ENCODE assay signal across 8 cellular contexts in the genomic region with DNA sequence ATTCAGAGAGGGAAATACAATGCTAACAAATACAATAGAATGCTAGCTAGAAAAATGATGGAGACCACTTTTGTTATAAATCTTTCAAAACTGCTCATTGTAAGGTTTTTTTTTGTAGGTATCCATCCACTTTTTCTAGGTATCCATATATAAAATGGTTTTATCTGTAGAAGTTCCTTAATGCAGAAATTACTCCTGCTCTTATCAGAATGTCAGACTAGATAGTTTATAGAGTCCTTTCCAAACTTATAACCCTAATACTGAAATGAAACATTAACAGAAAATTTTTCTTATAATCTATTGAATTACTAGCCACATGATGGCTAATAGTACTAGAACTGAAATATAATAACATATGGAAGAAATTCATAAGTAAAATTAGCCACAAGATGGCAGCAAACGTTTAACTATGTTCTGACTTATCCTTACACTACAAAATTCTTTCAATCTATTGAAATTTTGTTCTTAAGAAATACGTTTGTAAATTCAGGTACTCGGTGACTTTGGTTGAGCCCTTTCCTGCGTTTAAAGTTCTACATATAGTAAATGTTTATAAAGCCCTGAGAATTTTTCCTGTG. TPM values are rescaled to one million over a fixed set of nuclear protein-coding genes. Genes with fewer than 3 reads are reported as not detected.
DNase-seq lines count a peak whose midpoint lies in the region; ATAC-seq and TF ChIP-seq lines count a peak whose summit lies in the region.
"Had no signal": no experiment of that assay in that cellular context is flagged by ENCODE, and none has a peak within 500 bp of the region (broad histone marks: within the 10 kb centered on the region; RNA-seq: fewer than 3 reads in every experiment).

No MANE protein-coding gene starts in this region.

- H3K4me1 ChIP-seq in KMS-11 (ENCODE audit: low read depth, poor library complexity, severe bottlenecking): no peaks in the 10 kb centered on the region

- peak; percentile 31 for TF ChIP-seq CTCF in GM10266 (IDR thresholded peaks at IDR 0.05; ENCODE audit: control insufficient read depth, insufficient read depth, low read depth, missing control alignments)
- TF ChIP-seq CTCF in KMS-11 (conservative IDR thresholded peaks at IDR 0.05; ENCODE audit: low read depth, low read length): peak; percentile 72
- TF ChIP-seq CTCF in WERI-Rb-1 (IDR thresholded peaks at IDR 0.05; ENCODE audit: low read depth, low read length): no peak

- ATAC-seq in HG03139 (IDR thresholded peaks at IDR 0.05; ENCODE audit: unreplicated experiment): no peak

- no peaks in the 10 kb centered on the region for H3K79me2 ChIP-seq in KMS-11 (ENCODE audit: insufficient read depth, low read depth)

- H3K4me3 ChIP-seq in KMS-11 (IDR thresholded peaks at IDR 0.05; ENCODE audit: insufficient read depth, low read depth, low read length) (no peak overlapping the region), WERI-Rb-1 (ENCODE audit: low read depth, low read length) (no peak overlapping the region), H7 (ENCODE audit: insufficient read depth, low read depth, low read length) (no peak overlapping the region)

- no peak for DNase-seq in GM10266 (ENCODE audit: extremely low spot score)
- peak; percentile 3 for DNase-seq in SHP77 treated with DMSO at 0.1 percent for 48 hours (lab: John Stamatoyannopoulos, UW)
- DNase-seq in globus pallidus (ENCODE audit: low spot score): peak; percentile 20
- DNase-seq in WERI-Rb-1: no peak
- no peak for DNase-seq in H7

- H3K36me3 ChIP-seq in KMS-11 (ENCODE audit: insufficient read depth) (peaks cover 5% of the 10 kb centered on the region; the same call in 1 of the 2 replicates), WERI-Rb-1 (peaks cover 54% of the 10 kb centered on the region), H7 (replicated peaks; ENCODE audit: control insufficient read depth, insufficient read depth, low read length) (peaks cover 4% of the 10 kb centered on the region)

- H4K20me1 ChIP-seq in KMS-11 (ENCODE audit: insufficient read depth): no peaks in the 10 kb centered on the region

- H3K9me3 ChIP-seq in WERI-Rb-1 (ENCODE audit: severe bottlenecking): no peaks in the 10 kb centered on the region
- H3K9me3 ChIP-seq: neutrophil had no signal

- no peak overlapping the region for H3K9ac ChIP-seq in KMS-11

- H3K27me3 ChIP-seq in KMS-11 (ENCODE audit: insufficient read depth, low read depth): no peaks in the 10 kb centered on the region
- H3K27me3 ChIP-seq in WERI-Rb-1 (ENCODE audit: insufficient read depth, low read depth, severe bottlenecking): no peaks in the 10 kb centered on the region
- H3K27me3 ChIP-seq in H7 (ENCODE audit: control insufficient read depth, insufficient read depth, low read length): no peaks in the 10 kb centered on the region
- H3K27me3 ChIP-seq: neutrophil had no signal

- H3K27ac ChIP-seq in KMS-11 (no peak overlapping the region), WERI-Rb-1 (no peak overlapping the region)
- H3K27ac ChIP-seq: neutrophil had no signal

- H3K4me2 ChIP-seq in KMS-11: no peak overlapping the region

- H2AFZ ChIP-seq in KMS-11 (ENCODE audit: low read depth): no peak overlapping the region

RNA-seq across cellular contexts. Expression of gene ECT2, which starts 58.5 kb away (rescaled TPM):
- total RNA-seq in H7 (2014; rRNA removed; shearing (Covaris generic)): 78.2 and 117 TPM in 2 replicates

Comparison
In these comparisons a context has a peak if more than half of its experiments do, and no peak if none do; other contexts are left out.
1. DNase-seq: peak in SHP77 treated with DMSO at 0.1 percent for 48 hours (single experiment) and globus pallidus (single experiment); none in GM10266 (single experiment), WERI-Rb-1 (single experiment) and H7 (single experiment).